Comparison of ENCODE assay signal across 8 cellular contexts in genomic region chr7:76047305-76047810, GRCh38. TPM values are rescaled to one million over a fixed set of nuclear protein-coding genes. Genes with fewer than 3 reads are reported as not detected.
DNase-seq lines count a peak whose midpoint lies in the region; ATAC-seq and TF ChIP-seq lines count a peak whose summit lies in the region.

No MANE protein-coding gene starts in this region.

- peak overlapping the region; percentile 98 for H3K27ac ChIP-seq in CD8-positive, alpha-beta memory T cell (ENCODE audit: low read depth, low read length)
- peak overlapping the region; percentile 93 for H3K27ac ChIP-seq in WERI-Rb-1
- H3K27ac ChIP-seq in ovary: peak overlapping the region; percentile 23 to 71

- DNase-seq in CD8-positive, alpha-beta memory T cell: no peak
- DNase-seq in WERI-Rb-1 (no peak), fibroblast of villous mesenchyme (ENCODE audit: low read depth) (peak; percentile 29), ovary (peak in 1 of 5 donors; percentile 27), amniotic stem cell (lab: John Stamatoyannopoulos, UW) (no peak), NCI-H1105 treated with DMSO at 0.1 percent for 48 hours (lab: John Stamatoyannopoulos, UW) (no peak)

- peak overlapping the region; percentile 100 for H3K4me3 ChIP-seq in CD8-positive, alpha-beta memory T cell (ENCODE audit: low read length)
- peak overlapping the region; percentile 100 for H3K4me3 ChIP-seq in WERI-Rb-1 (ENCODE audit: low read depth, low read length)
- H3K4me3 ChIP-seq in fibroblast of villous mesenchyme (ENCODE audit: low read depth, low read length): peak overlapping the region; percentile 98
- peak overlapping the region; percentile 66 for H3K4me3 ChIP-seq in ovary

- TF ChIP-seq POLR2A in ovary (IDR thresholded peaks at IDR 0.05): no peak

- peak overlapping the region; percentile 95 to 100 (median 99) for H3K4me3 Mint-ChIP-seq in CD8-positive, alpha-beta memory T cell

- no peaks in the 10 kb centered on the region for H3K9me3 ChIP-seq in CD8-positive, alpha-beta memory T cell (ENCODE audit: low read length)
- H3K9me3 ChIP-seq in WERI-Rb-1 (ENCODE audit: severe bottlenecking) (no peaks in the 10 kb centered on the region), ovary (no peaks in the 10 kb centered on the region)

- intact Hi-C loops in ovary (cut with DNase I): loop anchor here in 2 of 4 donors (5.0 to 10.0 kb wide), 2 partner anchors 107 to 975 kb away; partner anchors contain the start of gene RCC1L (in 1 of the 2)

- H3K36me3 ChIP-seq in CD8-positive, alpha-beta memory T cell (ENCODE audit: insufficient read depth, low read length): no peaks in the 10 kb centered on the region
- H3K36me3 ChIP-seq in WERI-Rb-1: peaks cover 27% of the 10 kb centered on the region
- H3K36me3 ChIP-seq in ovary: no peaks in the 10 kb centered on the region

- TF ChIP-seq CTCF in WERI-Rb-1 (IDR thresholded peaks at IDR 0.05; ENCODE audit: low read depth, low read length) (no peak), fibroblast of villous mesenchyme (IDR thresholded peaks at IDR 0.05; ENCODE audit: insufficient read depth, low read depth, low read length) (no peak), ovary (IDR thresholded peaks at IDR 0.05) (no peak)

- no peaks in the 10 kb centered on the region for H3K27me3 ChIP-seq in CD8-positive, alpha-beta memory T cell (ENCODE audit: insufficient read depth, low read length, poor library complexity, severe bottlenecking)
- H3K27me3 ChIP-seq in WERI-Rb-1 (ENCODE audit: insufficient read depth, low read depth, severe bottlenecking) (no peaks in the 10 kb centered on the region), ovary (no peaks in the 10 kb centered on the region)

- 0 to 1% (median 1%) methylated on average over 21 of the region's 21 CpGs for WGBS in ovary, 3 donors

- TF ChIP-seq EP300 in ovary (IDR thresholded peaks at IDR 0.05): no peak

- peaks cover 50 to 75% (median 59%) of the 10 kb centered on the region in 3 donors for H3K4me1 Mint-ChIP-seq in CD8-positive, alpha-beta memory T cell

- H3K9me3 Mint-ChIP-seq in CD8-positive, alpha-beta memory T cell: no peaks in the 10 kb centered on the region

- POLR2A ChIA-PET in CD8-positive, alpha-beta memory T cell (lab: Charles Lee): interaction anchor here (0.5 to 1.3 kb wide), 7 partner anchors 8 to 311 kb away, joined by 3 to 8 read pairs (median 3); partner anchors contain the start of gene YWHAG

- peak overlapping the region; percentile 86 to 99 (median 98) for H3K27ac Mint-ChIP-seq in CD8-positive, alpha-beta memory T cell

- ATAC-seq in HG02571 (IDR thresholded peaks at IDR 0.05; ENCODE audit: unreplicated experiment) (peak; percentile 5), HG02798 (IDR thresholded peaks at IDR 0.05; ENCODE audit: poor library complexity, unreplicated experiment) (no peak)

- no peaks in the 10 kb centered on the region for H3K27me3 Mint-ChIP-seq in CD8-positive, alpha-beta memory T cell

- peaks cover 0 to 37% (median 9%) of the 10 kb centered on the region in 3 donors for H3K36me3 Mint-ChIP-seq in CD8-positive, alpha-beta memory T cell

- CTCF ChIA-PET in CD8-positive, alpha-beta memory T cell (lab: Charles Lee): no interaction called here

- peaks cover 20% of the 10 kb centered on the region for H3K4me1 ChIP-seq in CD8-positive, alpha-beta memory T cell (ENCODE audit: insufficient read depth, low read length)
- H3K4me1 ChIP-seq in ovary (ENCODE audit: insufficient read depth): peaks cover 9% of the 10 kb centered on the region

RNA-seq across cellular contexts. Expression of gene STYXL1, which starts 0.4 kb away (rescaled TPM):
- total RNA-seq in CD8-positive, alpha-beta memory T cell: 10 to 100 TPM; 40.2 to 40.7 TPM
- polyA plus RNA-seq in CD8-positive, alpha-beta memory T cell: 60.9 TPM
- total RNA-seq in fibroblast of villous mesenchyme: 31.2 and 35.4 TPM in 2 replicates
- total RNA-seq in ovary: 10 to 100 TPM; 15.7 to 37.4 (median 26.5) TPM
- polyA plus RNA-seq in ovary: 10 to 100 TPM; 32.0 to 39.9 TPM

RNA-seq across cellular contexts. Expression of gene MDH2, which starts 0.5 kb away (rescaled TPM):
- 100 to 1,000 TPM; 272 to 282 TPM for total RNA-seq in CD8-positive, alpha-beta memory T cell
- polyA plus RNA-seq in CD8-positive, alpha-beta memory T cell: 171 TPM
- 35.8 and 47.4 TPM in 2 replicates for total RNA-seq in fibroblast of villous mesenchyme
- total RNA-seq in ovary: 100 to 1,000 TPM in 4 of 7 donors, 10 to 100 TPM in 3; 38.4 to 124 (median 109) TPM
- polyA plus RNA-seq in ovary: 10 to 100 TPM; 65.7 to 84.5 TPM

RNA-seq across cellular contexts. Expression of gene TMEM120A, which starts 53.0 kb away (rescaled TPM):
- 10 to 100 TPM; 30.6 to 41.5 TPM for total RNA-seq in CD8-positive, alpha-beta memory T cell
- polyA plus RNA-seq in CD8-positive, alpha-beta memory T cell: 30.0 TPM
- total RNA-seq in fibroblast of villous mesenchyme: 18.4 and 30.2 TPM in 2 replicates
- total RNA-seq in ovary: 100 to 1,000 TPM in 3 of 7 donors, 10 to 100 TPM in 4; 44.4 to 140 (median 89.5) TPM
- 100 to 1,000 TPM; 114 to 170 TPM for polyA plus RNA-seq in ovary

Comparison
In these comparisons a context has a peak if more than half of its experiments do, and no peak if none do; other contexts are left out.
1. H3K27ac ChIP-seq: peak in every context shown above with its lines; median percentile 98 in CD8-positive, alpha-beta memory T cell; 93 in WERI-Rb-1; 47 in ovary.